ENCODE assay signal across 23 cellular contexts in genomic region chr4:8528713-8529112, GRCh38. TPM values are rescaled to one million over a fixed set of nuclear protein-coding genes. Genes with fewer than 3 reads are reported as not detected.
DNase-seq lines count a peak whose midpoint lies in the region; ATAC-seq and TF ChIP-seq lines count a peak whose summit lies in the region.
"Had no signal": no experiment of that assay in that cellular context is flagged by ENCODE, and none has a peak within 500 bp of the region (broad histone marks: within the 10 kb centered on the region; RNA-seq: fewer than 3 reads in every experiment).

No MANE protein-coding gene starts in this region.

- H3K56ac ChIP-seq in IMR-90 (ENCODE audit: extremely low read depth, insufficient read depth, low read length) = no peak overlapping the region

- no peak for TF ChIP-seq CTCF in IMR-90 (conservative IDR thresholded peaks at IDR 0.05; ENCODE audit: low read depth, low read length)
- no peak for TF ChIP-seq CTCF in mammary epithelial cell (conservative IDR thresholded peaks at IDR 0.05 in 1 of 2, IDR thresholded peaks at IDR 0.05 in 1 of 2; ENCODE audit: extremely low read depth in 1 of 2, insufficient read depth in 1 of 2, low read depth in 1 of 2, low read length in 2 of 2)
- TF ChIP-seq CTCF in osteoblast (IDR thresholded peaks at IDR 0.05; ENCODE audit: extremely low read depth, low read depth, low read length) = no peak

- H3K4ac ChIP-seq in IMR-90 (ENCODE audit: low read depth, low read length) (no peak overlapping the region), neuronal stem cell (ENCODE audit: low read length) (no peak overlapping the region)

- no peak overlapping the region for H3K4me3 ChIP-seq in IMR-90 (ENCODE audit: insufficient read depth, low read depth, low read length)
- no peak overlapping the region for H3K4me3 ChIP-seq in mammary epithelial cell (replicated peaks in 1 of 3; ENCODE audit: insufficient read depth in 1 of 3, low read depth in 2 of 3, low read length in 3 of 3)
- H3K4me3 ChIP-seq in osteoblast (ENCODE audit: insufficient read depth, low read length) = no peak overlapping the region
- no peak overlapping the region for H3K4me3 ChIP-seq in neuronal stem cell (ENCODE audit: low read length in 2 of 2)
- H3K4me3 ChIP-seq: BLaER1, heart right ventricle, MG63 had no signal

- H3K27me3 ChIP-seq in IMR-90 (ENCODE audit: control insufficient read depth, insufficient read depth, low read length) = peaks cover 2% of the 10 kb centered on the region; the same call in 1 of the 2 replicates
- no peaks in the 10 kb centered on the region for H3K27me3 ChIP-seq in mammary epithelial cell (ENCODE audit: insufficient read depth, low read length)
- peaks cover 5% of the 10 kb centered on the region for H3K27me3 ChIP-seq in osteoblast (ENCODE audit: insufficient read depth, low read length)
- H3K27me3 ChIP-seq in neuronal stem cell (ENCODE audit: control insufficient read depth in 3 of 3, insufficient read depth in 3 of 3, low read depth in 1 of 3, low read length in 3 of 3) = no peaks in the 10 kb centered on the region
- H3K27me3 ChIP-seq: BLaER1, MG63 had no signal

- H2BK15ac ChIP-seq in IMR-90 (ENCODE audit: low read depth, low read length) (no peak overlapping the region), neuronal stem cell (ENCODE audit: low read length) (no peak overlapping the region)

- H3K4me2 ChIP-seq in IMR-90 (ENCODE audit: low read depth, low read length) (no peak overlapping the region), mammary epithelial cell (ENCODE audit: insufficient read depth, low read depth, low read length) (no peak overlapping the region), osteoblast (ENCODE audit: insufficient read depth, low read length) (no peak overlapping the region), neuronal stem cell (ENCODE audit: insufficient read depth, low read length, poor library complexity, severe bottlenecking) (no peak overlapping the region)
- H3K4me2 ChIP-seq: BLaER1 had no signal

- no CpG with 5 or more reads among the region's 1 CpG for WGBS in IMR-90 (ENCODE audit: extremely low coverage in 2 of 2, insufficient read length in 1 of 2), 2 experiments
- WGBS in mammary epithelial cell (ENCODE audit: low coverage, missing lambda C conversion rate) = 89% methylated on average over 1 of the region's 1 CpG
- WGBS in neuronal stem cell (ENCODE audit: extremely low coverage in 2 of 2, insufficient read length in 2 of 2, insufficient replicate concordance in 1 of 2), 2 donors = no CpG with 5 or more reads among the region's 1 CpG

- peaks cover 17% of the 10 kb centered on the region; the same call in 1 of the 2 replicates for H3K4me1 ChIP-seq in IMR-90 (ENCODE audit: control insufficient read depth, insufficient read depth, low read length)
- H3K4me1 ChIP-seq in mammary epithelial cell (ENCODE audit: insufficient read depth, low read length) = peaks cover 3% of the 10 kb centered on the region
- peaks cover 21% of the 10 kb centered on the region for H3K4me1 ChIP-seq in osteoblast (ENCODE audit: insufficient read depth, low read length)
- H3K4me1 ChIP-seq in neuronal stem cell (ENCODE audit: control insufficient read depth in 2 of 2, insufficient read depth in 1 of 2, low read depth in 1 of 2, low read length in 2 of 2) = no peaks in the 10 kb centered on the region
- H3K4me1 ChIP-seq: BLaER1, heart right ventricle had no signal

- no peak overlapping the region for H3K27ac ChIP-seq in IMR-90 (ENCODE audit: insufficient read depth, low read length)
- no peak overlapping the region for H3K27ac ChIP-seq in mammary epithelial cell (ENCODE audit: insufficient read depth, low read depth, low read length)
- H3K27ac ChIP-seq in osteoblast (ENCODE audit: low read depth, low read length) = no peak overlapping the region
- no peak overlapping the region for H3K27ac ChIP-seq in neuronal stem cell (replicated peaks; ENCODE audit: low read length)
- H3K27ac ChIP-seq: BLaER1, heart right ventricle had no signal

- H3K36me3 ChIP-seq in IMR-90 (ENCODE audit: control insufficient read depth, insufficient read depth, low read length) (no peaks in the 10 kb centered on the region), mammary epithelial cell (ENCODE audit: insufficient read depth, low read length) (no peaks in the 10 kb centered on the region), osteoblast (ENCODE audit: insufficient read depth, low read length) (no peaks in the 10 kb centered on the region), neuronal stem cell (replicated peaks in 1 of 2; ENCODE audit: control insufficient read depth in 2 of 2, insufficient read depth in 2 of 2, low read length in 2 of 2) (no peaks in the 10 kb centered on the region)
- H3K36me3 ChIP-seq: BLaER1, heart right ventricle, MG63 had no signal

- no peak overlapping the region for H3K23ac ChIP-seq in IMR-90 (ENCODE audit: low read depth, low read length)
- H3K23ac ChIP-seq in neuronal stem cell (ENCODE audit: low read depth, low read length, poor library complexity) = no peak overlapping the region

- no peak overlapping the region for H2BK12ac ChIP-seq in neuronal stem cell (ENCODE audit: low read length)

- peak; percentile 47 for DNase-seq in GM04504 (ENCODE audit: low read depth)
- DNase-seq in IMR-90 = peak; percentile 65
- DNase-seq in mammary epithelial cell = peak; percentile 79
- DNase-seq in osteoblast (ENCODE audit: insufficient read length, low spot score, missing footprints) = peak; percentile 64
- DNase-seq in SIG-M5 treated with dmso at 0.1 percent for 504 hours (lab: John Stamatoyannopoulos, UW; ENCODE audit: unreplicated experiment) = no peak
- no peak for DNase-seq in neuronal stem cell (ENCODE audit: low spot score)
- DNase-seq in OCI-M1 (lab: John Stamatoyannopoulos, UW) = no peak
- DNase-seq: activated effector memory CD4-positive, alpha-beta T cell treated with anti-CD3 and anti-CD28 coated beads, Interleukin-2, amount 50 U/mL, for 16 hours; heart right ventricle; left cardiac atrium; MG63; naive thymus-derived CD4-positive, alpha-beta T cell; NCI-H1930; NCI-H774; retina; SHP77; stimulated activated CD4-positive, alpha-beta T cell treated with anti-CD3 and anti-CD28 coated beads, Interleukin-4, amount 100 ng/mL, for 4 hours; stimulated activated naive B cell treated with anti-CD40 and anti-IgM and Interleukin-4, amounts not matched to agents 10 μg/mL and 1 μg/mL and 100 μg/mL, for 72 hours had no signal

- POLR2A ChIA-PET in IMR-90 (lab: Charles Lee; ENCODE audit: unreplicated experiment) = no interaction called here

- peaks cover 11% of the 10 kb centered on the region; the same call in 1 of the 2 replicates for H3K9me1 ChIP-seq in IMR-90 (ENCODE audit: insufficient read depth, low read length)

- H4K91ac ChIP-seq in IMR-90 (ENCODE audit: insufficient read depth, low read depth, low read length) = no peak overlapping the region
- H4K91ac ChIP-seq in neuronal stem cell (ENCODE audit: low read depth, low read length, poor library complexity) = no peak overlapping the region

- no peaks in the 10 kb centered on the region for H3K79me1 ChIP-seq in IMR-90 (ENCODE audit: low read depth in 1 of 2, low read length in 2 of 2)
- no peaks in the 10 kb centered on the region for H3K79me1 ChIP-seq in neuronal stem cell (ENCODE audit: low read depth, low read length)

- H2AK5ac ChIP-seq in IMR-90 (ENCODE audit: low read depth, low read length) = no peak overlapping the region
- no peak overlapping the region for H2AK5ac ChIP-seq in neuronal stem cell (ENCODE audit: low read depth, low read length)

- H2AK9ac ChIP-seq in IMR-90 (replicated peaks; ENCODE audit: low read depth, low read length, poor library complexity) = no peak overlapping the region

- intact Hi-C loops in IMR-90 (cut with micrococcal nuclease) = no loop called here
- intact Hi-C loops in mammary epithelial cell (cut with micrococcal nuclease) = no loop called here

- no peak for TF ChIP-seq RAD21 in IMR-90 (IDR thresholded peaks at IDR 0.05; ENCODE audit: low read length)

- H2BK5ac ChIP-seq in IMR-90 (ENCODE audit: low read depth, low read length, poor library complexity, severe bottlenecking) = no peak overlapping the region
- H2BK5ac ChIP-seq in neuronal stem cell (ENCODE audit: low read length) = no peak overlapping the region

- in situ Hi-C loops in IMR-90 (cut with MboI; ENCODE audit: low sequenced_read_pairs) = no loop called here
- in situ Hi-C loops in mammary epithelial cell (cut with MboI; ENCODE audit: low sequenced_read_pairs in 2 of 2) = no loop called here

- H2AFZ ChIP-seq in IMR-90 (replicated peaks; ENCODE audit: low read length, poor library complexity) (no peak overlapping the region), mammary epithelial cell (ENCODE audit: low read depth, low read length) (no peak overlapping the region), osteoblast (ENCODE audit: low read length) (no peak overlapping the region), neuronal stem cell (ENCODE audit: low read length) (no peak overlapping the region)

- H2BK120ac ChIP-seq in IMR-90 (ENCODE audit: low read depth, low read length) (no peak overlapping the region), neuronal stem cell (ENCODE audit: low read depth, low read length) (no peak overlapping the region)

- H3K18ac ChIP-seq in IMR-90 (ENCODE audit: low read depth, low read length) (no peak overlapping the region), neuronal stem cell (ENCODE audit: low read length) (no peak overlapping the region)

- H3K14ac ChIP-seq in IMR-90 (replicated peaks; ENCODE audit: low read depth, low read length) (no peak overlapping the region), neuronal stem cell (ENCODE audit: low read length) (no peak overlapping the region)

- H2BK20ac ChIP-seq in IMR-90 (ENCODE audit: low read depth, low read length) = no peak overlapping the region

- no TSS peak for BruUV-seq in IMR-90 (replicated peaks; lab: Mats Ljungman, UMichigan)
- BruUV-seq in mammary epithelial cell (replicated peaks; lab: Mats Ljungman, UMichigan) = no TSS peak

- H4K5ac ChIP-seq in IMR-90 (ENCODE audit: low read depth, low read length) = no peak overlapping the region

- H3K9ac ChIP-seq in IMR-90 (ENCODE audit: low read depth, low read length) = no peak overlapping the region
- H3K9ac ChIP-seq in mammary epithelial cell (ENCODE audit: insufficient read depth, low read length) = no peak overlapping the region
- no peak overlapping the region for H3K9ac ChIP-seq in neuronal stem cell (ENCODE audit: low read depth, low read length, poor library complexity)
- H3K9ac ChIP-seq: BLaER1 had no signal

- CTCF ChIA-PET in IMR-90 (lab: Yijun Ruan, JAX) (no interaction called here), mammary epithelial cell (lab: Charles Lee; ENCODE audit: low non-redundant PET) (no interaction called here)

- peak; percentile 46 for ATAC-seq in IMR-90 (ENCODE audit: low read depth)
- no peak for ATAC-seq in HG03439 (IDR thresholded peaks at IDR 0.05; ENCODE audit: unreplicated experiment)
- ATAC-seq: heart right ventricle; left cardiac atrium; naive thymus-derived CD4-positive, alpha-beta T cell; stimulated activated naive B cell treated with anti-CD40 and anti-IgM and Interleukin-4, amounts not matched to agents 10 μg/mL and 1 μg/mL and 100 μg/mL, for 72 hours had no signal

- H3K79me2 ChIP-seq in mammary epithelial cell (ENCODE audit: insufficient read depth, low read length) (no peaks in the 10 kb centered on the region), osteoblast (ENCODE audit: insufficient read depth, low read length) (no peaks in the 10 kb centered on the region)

- dilution Hi-C loops in IMR-90 (cut with HindIII; ENCODE audit: low sequenced_read_pairs, unreplicated experiment) = no loop called here
- dilution Hi-C loops in mammary epithelial cell (cut with HindIII; ENCODE audit: low sequenced_read_pairs) = no loop called here

- no peaks in the 10 kb centered on the region for H3K9me3 ChIP-seq in IMR-90 (ENCODE audit: control insufficient read depth, insufficient read depth, low read length)
- H3K9me3 ChIP-seq in mammary epithelial cell (replicated peaks; ENCODE audit: insufficient read depth, low read length) = peaks cover 2% of the 10 kb centered on the region
- H3K9me3 ChIP-seq in osteoblast (ENCODE audit: low read depth, low read length) = no peaks in the 10 kb centered on the region
- peaks cover 0 to 1% of the 10 kb centered on the region in 2 donors for H3K9me3 ChIP-seq in neuronal stem cell (replicated peaks in 1 of 2; ENCODE audit: control insufficient read depth in 2 of 2, insufficient read depth in 1 of 2, low read depth in 1 of 2, low read length in 2 of 2)
- H3K9me3 ChIP-seq: MG63 had no signal

- no peak for TF ChIP-seq POLR2A in IMR-90 (IDR thresholded peaks at IDR 0.05; ENCODE audit: low read depth, low read length)

- H4K8ac ChIP-seq in IMR-90 (ENCODE audit: low read depth in 2 of 2, low read length in 2 of 2) (no peak overlapping the region), neuronal stem cell (ENCODE audit: low read depth, low read length) (no peak overlapping the region)

- H4K20me1 ChIP-seq in IMR-90 (ENCODE audit: insufficient read depth, low read length) = no peaks in the 10 kb centered on the region
- no peaks in the 10 kb centered on the region for H4K20me1 ChIP-seq in mammary epithelial cell (ENCODE audit: insufficient read depth, low read length)
- no peaks in the 10 kb centered on the region for H4K20me1 ChIP-seq in osteoblast (ENCODE audit: insufficient read depth, low read length)
- H4K20me1 ChIP-seq: BLaER1 had no signal

RNA-seq across cellular contexts. Expression of gene GPR78, which starts 51.5 kb away (rescaled TPM):
- total RNA-seq in IMR-90 (2012; rRNA removed) (under 0.01 TPM in 2 replicates), mammary epithelial cell (not detected), osteoblast (1.2 and 1.8 TPM in 2 replicates)
- polyA plus RNA-seq in IMR-90 (2012; rRNA removed) (0.07 and 0.10 TPM in 2 replicates), mammary epithelial cell (not detected)
- polyA plus RNA-seq in IMR-90 (2012; cell fraction: cytosol; rRNA removed) = 0.03 and 0.05 TPM in 2 replicates
- polyA plus RNA-seq in IMR-90 (2012; cell fraction: nucleus; rRNA removed; ENCODE audit: low replicate concordance) = 1.3 and 1.7 TPM in 2 replicates
- not detected for polyA minus RNA-seq in mammary epithelial cell
- polyA plus RNA-seq in neuronal stem cell (2013, experiment 1 of 2) = 0.22 TPM
- 0.15 TPM for polyA plus RNA-seq in neuronal stem cell (2013, experiment 2 of 2)
- total RNA-seq: activated CD8-positive, alpha-beta memory T cell treated with anti-CD3 and anti-CD28 coated beads for 36 hours; endothelial cell of umbilical vein; H4; naive thymus-derived CD4-positive, alpha-beta T cell had no signal
- polyA plus RNA-seq: endothelial cell of umbilical vein; naive thymus-derived CD4-positive, alpha-beta T cell had no signal

Comparison
In these comparisons a context has a peak if more than half of its experiments do, and no peak if none do; other contexts are left out.
1. DNase-seq: peak in GM04504 (single experiment), IMR-90 (single experiment), mammary epithelial cell (single experiment) and osteoblast (single experiment); none in SIG-M5 treated with dmso at 0.1 percent for 504 hours (single experiment), neuronal stem cell (single experiment) and OCI-M1 (single experiment).